Comparison of ENCODE assay signal across 23 cellular contexts in the genomic region with DNA sequence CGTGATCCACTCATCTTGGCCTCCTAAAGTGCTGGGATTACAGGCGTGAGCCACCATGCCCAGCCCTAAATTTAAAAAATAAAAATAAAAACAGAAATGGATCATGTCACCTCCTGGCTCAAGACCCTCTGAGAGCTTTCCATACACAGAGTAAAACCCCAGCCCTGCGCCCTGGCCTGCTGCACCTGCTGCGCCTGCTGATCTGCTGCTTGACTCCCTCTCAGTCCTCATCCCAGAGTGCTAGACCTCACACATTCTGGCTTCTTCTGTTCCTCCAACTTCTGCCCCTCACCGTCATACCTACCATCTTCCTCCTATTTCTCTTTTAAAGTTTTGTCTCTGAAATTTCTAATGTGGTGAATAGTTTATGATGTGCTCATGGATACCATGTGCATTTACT. TPM values are rescaled to one million over a fixed set of nuclear protein-coding genes. Genes with fewer than 3 reads are reported as not detected.
DNase-seq lines count a peak whose midpoint lies in the region; ATAC-seq and TF ChIP-seq lines count a peak whose summit lies in the region.
"Had no signal": no experiment of that assay in that cellular context is flagged by ENCODE, and none has a peak within 500 bp of the region (broad histone marks: within the 10 kb centered on the region; RNA-seq: fewer than 3 reads in every experiment).

No MANE protein-coding gene starts in this region.

- H2AFZ ChIP-seq in KMS-11 (ENCODE audit: low read depth) (no peak overlapping the region), Karpas-422 (ENCODE audit: low read length) (0 out of 2 replicates have a peak overlapping the region, but pooled peaks have one; percentile 14), neural cell (ENCODE audit: low read depth, low read length) (no peak overlapping the region), neural progenitor cell (replicated peaks) (no peak overlapping the region)

- no peaks in the 10 kb centered on the region for H3K27me3 ChIP-seq in KMS-11 (ENCODE audit: insufficient read depth, low read depth)
- H3K27me3 ChIP-seq in Karpas-422 (ENCODE audit: low read length) = no peaks in the 10 kb centered on the region
- H3K27me3 ChIP-seq in neural cell (ENCODE audit: insufficient read depth, low read depth, low read length) = no peaks in the 10 kb centered on the region
- no peaks in the 10 kb centered on the region for H3K27me3 ChIP-seq in neural progenitor cell
- H3K27me3 ChIP-seq: BE2C, BLaER1 had no signal

- no peak overlapping the region for H3K4me3 ChIP-seq in KMS-11 (IDR thresholded peaks at IDR 0.05; ENCODE audit: insufficient read depth, low read depth, low read length)
- H3K4me3 ChIP-seq in Karpas-422 (ENCODE audit: low read length) = no peak overlapping the region
- no peak overlapping the region for H3K4me3 ChIP-seq in neural cell (ENCODE audit: low read length)
- H3K4me3 ChIP-seq in neural progenitor cell = no peak overlapping the region
- H3K4me3 ChIP-seq: BLaER1 had no signal

- no peak for TF ChIP-seq CTCF in KMS-11 (conservative IDR thresholded peaks at IDR 0.05; ENCODE audit: low read depth, low read length)
- no peak for TF ChIP-seq CTCF in neural cell (IDR thresholded peaks at IDR 0.05; ENCODE audit: poor library complexity, severe bottlenecking)
- no peak for TF ChIP-seq CTCF in neural progenitor cell (IDR thresholded peaks at IDR 0.05)

- intact Hi-C loops in posterior cingulate gyrus (cut with DNase I) = no loop called here

- H3K9me3 Mint-ChIP-seq in neural progenitor cell = no peaks in the 10 kb centered on the region
- no peaks in the 10 kb centered on the region for H3K9me3 Mint-ChIP-seq in activated T-helper 17 cell treated with anti-CD3 and anti-CD28 coated beads, Interleukin-2, amount 50 U/mL, for 72 hours
- H3K9me3 Mint-ChIP-seq: CD14-positive monocyte; CD4-positive, alpha-beta memory T cell; CD4-positive, CD25-positive, alpha-beta regulatory T cell; CD8-positive, alpha-beta memory T cell had no signal

- H3K36me3 ChIP-seq in KMS-11 (ENCODE audit: insufficient read depth) (no peaks in the 10 kb centered on the region), Karpas-422 (ENCODE audit: insufficient read depth, low read length) (no peaks in the 10 kb centered on the region), neural cell (ENCODE audit: insufficient read depth, low read length) (no peaks in the 10 kb centered on the region), neural progenitor cell (no peaks in the 10 kb centered on the region)
- H3K36me3 ChIP-seq: BE2C, BLaER1 had no signal

- TF ChIP-seq EP300 in neural cell (conservative IDR thresholded peaks at IDR 0.05; ENCODE audit: poor library complexity, severe bottlenecking) = no peak

- no peak for TF ChIP-seq RAD21 in neural cell (conservative IDR thresholded peaks at IDR 0.05)

- H3K4me2 ChIP-seq in KMS-11 (peak overlapping the region; percentile 27; the same call in 1 of the 2 replicates), Karpas-422 (ENCODE audit: low read depth, low read length, poor library complexity, severe bottlenecking) (no peak overlapping the region), neural cell (ENCODE audit: low read length) (no peak overlapping the region), neural progenitor cell (no peak overlapping the region)

- H3K27me3 Mint-ChIP-seq in neural progenitor cell (ENCODE audit: insufficient read depth, low read depth) = peaks cover 2% of the 10 kb centered on the region
- peaks cover 10% of the 10 kb centered on the region for H3K27me3 Mint-ChIP-seq in activated T-helper 17 cell treated with anti-CD3 and anti-CD28 coated beads, Interleukin-2, amount 50 U/mL, for 72 hours

- H3K27ac ChIP-seq in KMS-11 (no peak overlapping the region), Karpas-422 (ENCODE audit: low read length) (peak overlapping the region; percentile 88), caudate nucleus (ENCODE audit: low read depth, low read length) (peak overlapping the region; percentile 40), neural cell (ENCODE audit: low read length) (peak overlapping the region; percentile 76), neural progenitor cell (no peak overlapping the region)
- H3K27ac ChIP-seq: BLaER1 had no signal

- H3K9me2 ChIP-seq in Karpas-422 (replicated peaks; ENCODE audit: insufficient read depth, low read length) (no peaks in the 10 kb centered on the region), neural cell (ENCODE audit: insufficient read depth, low read length) (no peaks in the 10 kb centered on the region)

- H3K36me3 Mint-ChIP-seq in neural progenitor cell = no peaks in the 10 kb centered on the region
- no peaks in the 10 kb centered on the region for H3K36me3 Mint-ChIP-seq in activated T-helper 17 cell treated with anti-CD3 and anti-CD28 coated beads, Interleukin-2, amount 50 U/mL, for 72 hours (ENCODE audit: low read depth)
- H3K36me3 Mint-ChIP-seq: CD14-positive monocyte; CD4-positive, alpha-beta memory T cell; CD4-positive, CD25-positive, alpha-beta regulatory T cell had no signal

- no peak overlapping the region for H3K27ac Mint-ChIP-seq in neural progenitor cell
- H3K27ac Mint-ChIP-seq in activated T-helper 17 cell treated with anti-CD3 and anti-CD28 coated beads, Interleukin-2, amount 50 U/mL, for 72 hours = no peak overlapping the region
- H3K27ac Mint-ChIP-seq: CD14-positive monocyte; CD4-positive, alpha-beta memory T cell; CD8-positive, alpha-beta memory T cell had no signal

- H4K20me1 ChIP-seq in KMS-11 (ENCODE audit: insufficient read depth) (no peaks in the 10 kb centered on the region), Karpas-422 (ENCODE audit: insufficient read depth, low read depth, low read length) (no peaks in the 10 kb centered on the region), neural cell (ENCODE audit: insufficient read depth) (no peaks in the 10 kb centered on the region), neural progenitor cell (ENCODE audit: low read depth) (no peaks in the 10 kb centered on the region)
- H4K20me1 ChIP-seq: BLaER1 had no signal

- no peak overlapping the region for H3K9ac ChIP-seq in KMS-11
- no peak overlapping the region for H3K9ac ChIP-seq in Karpas-422 (ENCODE audit: low read length)
- peak overlapping the region; percentile 14 for H3K9ac ChIP-seq in neural cell (ENCODE audit: low read length)
- no peak overlapping the region for H3K9ac ChIP-seq in neural progenitor cell
- H3K9ac ChIP-seq: BLaER1 had no signal

- H3K4me1 ChIP-seq in KMS-11 (ENCODE audit: low read depth, poor library complexity, severe bottlenecking) (peaks cover 81% of the 10 kb centered on the region), Karpas-422 (ENCODE audit: low read length) (peaks cover 43% of the 10 kb centered on the region), neural progenitor cell (peaks cover 6% of the 10 kb centered on the region)
- H3K4me1 ChIP-seq: BE2C had no signal

- no peak for ATAC-seq in activated T-helper 17 cell treated with anti-CD3 and anti-CD28 coated beads, Interleukin-2, amount 50 U/mL, for 72 hours (replicated peaks)

- H3K79me2 ChIP-seq in KMS-11 (ENCODE audit: insufficient read depth, low read depth) (no peaks in the 10 kb centered on the region), Karpas-422 (ENCODE audit: low read length) (no peaks in the 10 kb centered on the region), neural cell (replicated peaks; ENCODE audit: insufficient read depth, low read length) (no peaks in the 10 kb centered on the region), neural progenitor cell (ENCODE audit: low read depth) (no peaks in the 10 kb centered on the region)

- H3F3A ChIP-seq in neural cell (ENCODE audit: insufficient read depth, low read length, poor library complexity, severe bottlenecking) (no peaks in the 10 kb centered on the region), neural progenitor cell (ENCODE audit: low read depth) (no peaks in the 10 kb centered on the region)

- DNase-seq in Karpas-422 = no peak
- no peak for DNase-seq in caudate nucleus (lab: John Stamatoyannopoulos, UW)
- DNase-seq in posterior cingulate gyrus = no peak
- no peak for DNase-seq in neural progenitor cell (ENCODE audit: low spot score)
- DNase-seq: 8988T; ACHN; BE2C; C1 segment of cervical spinal cord; CD4-positive, alpha-beta memory T cell; CD4-positive, CD25-positive, alpha-beta regulatory T cell; CD8-positive, alpha-beta memory T cell; COR-L47; DMS 273 treated with DMSO at 0.1 percent for 48 hours; DMS153; DMS53; DMS79; DND-41; GF-D8 had no signal

- peaks cover 10% of the 10 kb centered on the region for H3K4me1 Mint-ChIP-seq in neural progenitor cell
- no peaks in the 10 kb centered on the region for H3K4me1 Mint-ChIP-seq in activated T-helper 17 cell treated with anti-CD3 and anti-CD28 coated beads, Interleukin-2, amount 50 U/mL, for 72 hours

- H3K4me3 Mint-ChIP-seq in neural progenitor cell = no peak overlapping the region
- no peak overlapping the region for H3K4me3 Mint-ChIP-seq in activated T-helper 17 cell treated with anti-CD3 and anti-CD28 coated beads, Interleukin-2, amount 50 U/mL, for 72 hours
- H3K4me3 Mint-ChIP-seq: CD14-positive monocyte; CD4-positive, alpha-beta memory T cell; CD4-positive, CD25-positive, alpha-beta regulatory T cell; CD8-positive, alpha-beta memory T cell had no signal

- no peaks in the 10 kb centered on the region for H3K9me3 ChIP-seq in Karpas-422 (ENCODE audit: low read length)
- no peaks in the 10 kb centered on the region for H3K9me3 ChIP-seq in neural cell (ENCODE audit: low read length)
- no peaks in the 10 kb centered on the region for H3K9me3 ChIP-seq in neural progenitor cell (ENCODE audit: low read depth)
- H3K9me3 ChIP-seq: BE2C, BLaER1 had no signal

TF ChIP-seq in neural cell, 6 proteins besides CTCF, POLR2A, EP300 and RAD21 (continues in another document):
- TF ChIP-seq EZH2 (IDR thresholded peaks at IDR 0.05; ENCODE audit: borderline replicate concordance, insufficient read depth, low read length, poor library complexity, severe bottlenecking) (no peak), SMC3 (conservative IDR thresholded peaks at IDR 0.05; ENCODE audit: poor library complexity) (no peak), TAF1 (IDR thresholded peaks at IDR 0.05; ENCODE audit: low read depth) (no peak), MXI1 (conservative IDR thresholded peaks at IDR 0.05; ENCODE audit: poor library complexity, severe bottlenecking) (no peak), POLR2AphosphoS5 (IDR thresholded peaks at IDR 0.05) (no peak)

RNA-seq across cellular contexts. Expression of gene DIPK1A, which starts 42.7 kb away (rescaled TPM):
- 0.61 and 1.7 TPM in 2 replicates for total RNA-seq in Karpas-422 (2014; rRNA removed; shearing (Covaris generic); ENCODE audit: low replicate concordance)
- polyA plus RNA-seq in neural cell = 8.4 and 10.0 TPM in 2 replicates
- 13.9 and 19.6 TPM in 2 replicates for polyA minus RNA-seq in neural cell
- total RNA-seq in neural progenitor cell (ENCODE audit: low replicate concordance) = 3.6 and 3.8 TPM in 2 replicates
- total RNA-seq in activated T-helper 17 cell treated with anti-CD3 and anti-CD28 coated beads, Interleukin-2, amount 50 U/mL, for 72 hours = 1 to 10 TPM; 6.5 to 8.6 TPM

Comparison
In these comparisons a context has a peak if more than half of its experiments do, and no peak if none do; other contexts are left out.
1. H3K27ac ChIP-seq: peak in Karpas-422 (single experiment), caudate nucleus (single experiment) and neural cell (single experiment); none in KMS-11 (single experiment) and neural progenitor cell (single experiment).